ENCODE assay signal across 15 cellular contexts in the genomic region with DNA sequence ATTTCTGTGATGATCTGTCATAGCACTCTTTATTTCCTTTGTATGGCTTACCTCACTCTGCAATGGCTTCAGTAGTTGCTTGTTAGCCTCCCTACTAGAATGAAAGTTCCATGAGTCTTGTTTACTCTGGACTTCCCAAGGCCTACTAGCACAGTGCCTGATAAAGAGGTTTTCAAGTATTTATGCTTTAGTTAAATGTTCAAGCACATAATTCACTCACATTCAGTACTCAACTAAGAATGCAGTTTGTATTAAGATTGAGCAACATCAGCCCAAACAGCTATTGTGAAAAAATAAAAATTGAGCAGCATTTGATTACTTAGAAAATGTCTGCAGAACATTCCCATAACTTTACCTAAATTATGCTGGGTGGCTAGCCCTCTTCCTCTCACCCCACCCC.
DNase-seq lines count a peak whose midpoint lies in the region; ATAC-seq and TF ChIP-seq lines count a peak whose summit lies in the region.
"Had no signal": no experiment of that assay in that cellular context is flagged by ENCODE, and none has a peak within 500 bp of the region (broad histone marks: within the 10 kb centered on the region; RNA-seq: fewer than 3 reads in every experiment).

No MANE protein-coding gene starts in this region.

- H3K79me2 ChIP-seq in HCT116 (ENCODE audit: insufficient read depth, low read length) (no peaks in the 10 kb centered on the region), mesendoderm (ENCODE audit: control insufficient read depth, insufficient read depth, low read length) (no peaks in the 10 kb centered on the region), neural progenitor cell (ENCODE audit: low read depth) (no peaks in the 10 kb centered on the region)

- H3K18ac ChIP-seq in mesendoderm (ENCODE audit: low read length), result no peak overlapping the region

- H3K56ac ChIP-seq in mesendoderm (ENCODE audit: low read length), result peak overlapping the region; percentile 2

- H3K4me1 ChIP-seq in HCT116 (ENCODE audit: control insufficient read depth in 1 of 2, insufficient read depth in 2 of 2, low read length in 2 of 2), result peaks cover 2 to 30% of the 10 kb centered on the region in 2 experiments
- peaks cover 11% of the 10 kb centered on the region for H3K4me1 ChIP-seq in mesendoderm (ENCODE audit: control insufficient read depth, low read depth, low read length)
- H3K4me1 ChIP-seq in neural progenitor cell, result no peaks in the 10 kb centered on the region
- H3K4me1 ChIP-seq in ovary (ENCODE audit: insufficient read depth), result peaks cover 2% of the 10 kb centered on the region

- no peak overlapping the region for H2BK120ac ChIP-seq in mesendoderm (ENCODE audit: low read depth, low read length)

- H3K4me3 Mint-ChIP-seq in neural progenitor cell, result no peak overlapping the region
- H3K4me3 Mint-ChIP-seq: activated T-cell treated with anti-CD3 and anti-CD28 coated beads, Interleukin-2, amount 50 U/mL, for 4 hours had no signal

- H3K27ac ChIP-seq in HCT116 (ENCODE audit: low read depth, low read length) (no peak overlapping the region), mesendoderm (ENCODE audit: low read depth, low read length) (no peak overlapping the region), neural progenitor cell (no peak overlapping the region), ovary (no peak overlapping the region)
- H3K27ac ChIP-seq: RWPE1 had no signal

- H3K9ac ChIP-seq in HCT116 (ENCODE audit: low read length) (no peak overlapping the region), mesendoderm (ENCODE audit: low read length) (no peak overlapping the region), neural progenitor cell (no peak overlapping the region)

- H3K4me1 Mint-ChIP-seq in neural progenitor cell, result peaks cover 4% of the 10 kb centered on the region

- in situ Hi-C loops in astrocyte of the spinal cord (cut with HindIII; ENCODE audit: low sequenced_read_pairs), result no loop called here

- H3K9me3 ChIP-seq in HCT116 (ENCODE audit: control insufficient read depth in 1 of 2, insufficient read depth in 1 of 2, low read depth in 1 of 2, low read length in 2 of 2) (no peaks in the 10 kb centered on the region), neural progenitor cell (ENCODE audit: low read depth) (no peaks in the 10 kb centered on the region), ovary (no peaks in the 10 kb centered on the region)

- no peak overlapping the region for H4K5ac ChIP-seq in mesendoderm (ENCODE audit: low read length)

- intact Hi-C loops in HCT116 (cut with micrococcal nuclease), result no loop called here
- intact Hi-C loops in ovary (cut with DNase I), result no loop called here

- no peaks in the 10 kb centered on the region for H3K9me2 ChIP-seq in HCT116 (ENCODE audit: insufficient read depth)

- no peak overlapping the region for H4K8ac ChIP-seq in mesendoderm (ENCODE audit: low read depth, low read length)

- H2BK15ac ChIP-seq in mesendoderm (replicated peaks; ENCODE audit: low read depth), result peak overlapping the region; percentile 61

- H3F3A ChIP-seq in neural progenitor cell (ENCODE audit: low read depth), result no peaks in the 10 kb centered on the region

- no peak overlapping the region for H3K4me2 ChIP-seq in HCT116 (ENCODE audit: low read length)
- H3K4me2 ChIP-seq in mesendoderm (ENCODE audit: low read length), result no peak overlapping the region
- H3K4me2 ChIP-seq in neural progenitor cell, result no peak overlapping the region

- peak overlapping the region; percentile 22 for H2AK5ac ChIP-seq in mesendoderm (ENCODE audit: low read length)

- H2AFZ ChIP-seq in HCT116 (ENCODE audit: low read depth, low read length, poor library complexity, severe bottlenecking) (no peak overlapping the region), neural progenitor cell (replicated peaks) (no peak overlapping the region)

- no peaks in the 10 kb centered on the region for H3K79me1 ChIP-seq in mesendoderm (ENCODE audit: low read length)

- TF ChIP-seq CTCF in BJ (IDR thresholded peaks at IDR 0.05; ENCODE audit: insufficient read depth, low read depth, low read length) (no peak), HCT116 (IDR thresholded peaks at IDR 0.05 in 2 of 3, conservative IDR thresholded peaks at IDR 0.05 in 1 of 3; ENCODE audit: borderline replicate concordance in 1 of 3, insufficient read depth in 1 of 3, low read depth in 2 of 3, low read length in 2 of 3) (no peak), astrocyte of the spinal cord (IDR thresholded peaks at IDR 0.05; ENCODE audit: low read depth, low read length) (no peak), neural progenitor cell (IDR thresholded peaks at IDR 0.05) (no peak), ovary (IDR thresholded peaks at IDR 0.05) (no peak)

- H3K27me3 Mint-ChIP-seq in neural progenitor cell (ENCODE audit: insufficient read depth, low read depth), result peaks cover 6% of the 10 kb centered on the region

- H3K9me3 Mint-ChIP-seq in neural progenitor cell, result peaks cover 9% of the 10 kb centered on the region
- H3K9me3 Mint-ChIP-seq: activated T-cell treated with anti-CD3 and anti-CD28 coated beads, Interleukin-2, amount 50 U/mL, for 4 hours had no signal

- TF ChIP-seq RAD21 in HCT116 (IDR thresholded peaks at IDR 0.05; ENCODE audit: low read depth), result no peak

- no peaks in the 10 kb centered on the region for H3K27me3 ChIP-seq in BJ (ENCODE audit: control insufficient read depth, insufficient read depth, low read length)
- H3K27me3 ChIP-seq in HCT116 (ENCODE audit: insufficient read depth, low read length), result no peaks in the 10 kb centered on the region
- H3K27me3 ChIP-seq in mesendoderm (ENCODE audit: insufficient read depth, low read length, poor library complexity), result no peaks in the 10 kb centered on the region
- no peaks in the 10 kb centered on the region for H3K27me3 ChIP-seq in neural progenitor cell
- no peaks in the 10 kb centered on the region for H3K27me3 ChIP-seq in ovary

- H3K4me3 ChIP-seq in BJ (ENCODE audit: low read depth, low read length), result no peak overlapping the region
- no peak overlapping the region for H3K4me3 ChIP-seq in HCT116 (replicated peaks in 1 of 2; ENCODE audit: low read depth in 1 of 2, low read length in 2 of 2)
- no peak overlapping the region for H3K4me3 ChIP-seq in astrocyte of the spinal cord (ENCODE audit: low read depth, low read length)
- no peak overlapping the region for H3K4me3 ChIP-seq in mesendoderm (ENCODE audit: low read length)
- H3K4me3 ChIP-seq in neural progenitor cell, result no peak overlapping the region
- H3K4me3 ChIP-seq in ovary, result no peak overlapping the region

- H3K27ac Mint-ChIP-seq in neural progenitor cell, result no peak overlapping the region

- H3K4ac ChIP-seq in mesendoderm (ENCODE audit: low read depth, low read length), result no peak overlapping the region

- no peak for ATAC-seq in HCT116

- peaks cover 4% of the 10 kb centered on the region; the same call in 1 of the 2 replicates for H3K36me3 ChIP-seq in BJ (ENCODE audit: control insufficient read depth, insufficient read depth, low read length)
- H3K36me3 ChIP-seq in HCT116 (ENCODE audit: control insufficient read depth in 1 of 2, insufficient read depth in 2 of 2, low read length in 2 of 2), result no peaks in the 10 kb centered on the region
- no peaks in the 10 kb centered on the region for H3K36me3 ChIP-seq in mesendoderm (ENCODE audit: control insufficient read depth, insufficient read depth, low read length)
- no peaks in the 10 kb centered on the region for H3K36me3 ChIP-seq in neural progenitor cell
- no peaks in the 10 kb centered on the region for H3K36me3 ChIP-seq in ovary

- TF ChIP-seq POLR2A in HCT116 (IDR thresholded peaks at IDR 0.05; ENCODE audit: borderline replicate concordance, extremely low read depth, insufficient read depth, insufficient read length) (no peak), ovary (IDR thresholded peaks at IDR 0.05) (no peak)

- H3K23ac ChIP-seq in mesendoderm (ENCODE audit: low read length), result no peak overlapping the region

- POLR2A ChIA-PET in BJ (lab: Charles Lee) (no interaction called here), HCT116 (lab: Charles Lee) (no interaction called here)

- RAD21 ChIA-PET in HCT116 (lab: Charles Lee; ENCODE audit: low non-redundant PET in 1 of 2, low total read pairs in 2 of 2, uncharacterized antibody in 2 of 2, unreplicated experiment in 2 of 2), result no interaction called here

- peak; percentile 25 for DNase-seq in BJ (ENCODE audit: low read depth)
- no peak for DNase-seq in HCT116 (ENCODE audit: low read depth, low spot score)
- DNase-seq in astrocyte of the spinal cord (ENCODE audit: low read depth, low spot score), result peak; percentile 19
- DNase-seq in mesendoderm, result no peak
- DNase-seq in putamen (ENCODE audit: low spot score), result no peak
- no peak for DNase-seq in neural progenitor cell (ENCODE audit: low spot score)
- no peak for DNase-seq in ovary
- DNase-seq in HuH-7 (ENCODE audit: low spot score), result no peak
- DNase-seq: activated T-cell treated with anti-CD3 and anti-CD28 coated beads, Interleukin-2, amount 50 U/mL, for 4 hours; NCI-H1092; NCI-H446 treated with DMSO at 0.1 percent for 48 hours; occipital lobe; stimulated activated CD4-positive, alpha-beta T cell treated with anti-CD3 and anti-CD28 coated beads, Interleukin-1b, Interleukin-23, amount 100 ng/mL, for 48 hours; stimulated activated naive CD4-positive, alpha-beta T cell treated with Interleukin-2 at 50 U/mL for 16 hours had no signal

- H3K36me3 Mint-ChIP-seq in neural progenitor cell, result peaks cover 8% of the 10 kb centered on the region

- TF ChIP-seq EP300 in ovary (IDR thresholded peaks at IDR 0.05), result no peak

- CTCF ChIA-PET in BJ (lab: Yijun Ruan, JAX) (interaction anchor here (1.3 kb wide), 1 partner anchor 160 kb away, joined by 3 read pairs; no protein-coding TSS in a partner anchor), HCT116 (lab: Charles Lee) (no interaction called here)

- BruUV-seq in HCT116 (replicated peaks; lab: Mats Ljungman, UMichigan), result no TSS peak

- peak overlapping the region; percentile 0 for H2BK5ac ChIP-seq in mesendoderm (ENCODE audit: low read length)

- H4K20me1 ChIP-seq in HCT116 (ENCODE audit: insufficient read depth), result no peaks in the 10 kb centered on the region
- no peaks in the 10 kb centered on the region for H4K20me1 ChIP-seq in neural progenitor cell (ENCODE audit: low read depth)

TF ChIP-seq in HCT116, 20 proteins besides CTCF, POLR2A, EP300 and RAD21 (continues in another document):
- TF ChIP-seq CEBPB (IDR thresholded peaks at IDR 0.05; ENCODE audit: low read depth) (0 out of 2 replicates have a peak, but pooled peaks have one; percentile 9), SIN3A (IDR thresholded peaks at IDR 0.05; ENCODE audit: low read depth) (no peak), YY1 (IDR thresholded peaks at IDR 0.05; ENCODE audit: extremely low read depth, insufficient replicate concordance, low read depth, low read length) (no peak)

Comparison
In these comparisons a context has a peak if more than half of its experiments do, and no peak if none do; other contexts are left out.
1. DNase-seq: peak in BJ (single experiment) and astrocyte of the spinal cord (single experiment); none in HCT116 (single experiment), mesendoderm (single experiment), putamen (single experiment), neural progenitor cell (single experiment), ovary (0 of 5) and HuH-7 (single experiment).